20 cellular contexts compared by ENCODE assay signal in genomic region chr14:54804720-54805060, GRCh38.
DNase-seq lines count a peak whose midpoint lies in the region; ATAC-seq, FAIRE-seq and TF ChIP-seq lines count a peak whose summit lies in the region.
"Had no signal": no experiment of that assay in that cellular context is flagged by ENCODE, and none has a peak within 500 bp of the region (broad histone marks: within the 10 kb centered on the region; RNA-seq: fewer than 3 reads in every experiment).

No MANE protein-coding gene starts in this region.

- H3K79me2 ChIP-seq in astrocyte (ENCODE audit: insufficient read depth, low read length), result no peaks in the 10 kb centered on the region

- no peak overlapping the region for H3K27ac ChIP-seq in astrocyte (ENCODE audit: low read depth, low read length)
- H3K27ac ChIP-seq: HL-60, uterus had no signal

- H3K4me1 Mint-ChIP-seq in astrocyte (ENCODE audit: low read depth, unreplicated experiment), result no peaks in the 10 kb centered on the region

- H3K9ac ChIP-seq in astrocyte (ENCODE audit: low read length), result no peak overlapping the region

- H3K36me3 Mint-ChIP-seq in astrocyte (ENCODE audit: low read depth, unreplicated experiment), result peaks cover 4% of the 10 kb centered on the region
- H3K36me3 Mint-ChIP-seq: immature natural killer cell had no signal

- H3K27me3 ChIP-seq in astrocyte (ENCODE audit: insufficient read depth, low read length), result no peaks in the 10 kb centered on the region
- H3K27me3 ChIP-seq: BE2C, uterus had no signal

- no peak overlapping the region for H3K4me3 ChIP-seq in astrocyte (ENCODE audit: insufficient read depth, low read depth, low read length)
- H3K4me3 ChIP-seq: lung, uterus had no signal

- H3K4me1 ChIP-seq in astrocyte (ENCODE audit: insufficient read depth, low read length), result peaks cover 4% of the 10 kb centered on the region

- H3K9me3 ChIP-seq in astrocyte (ENCODE audit: insufficient read depth, low read depth, low read length), result no peaks in the 10 kb centered on the region
- H3K9me3 ChIP-seq: BE2C, uterus had no signal

- H4K20me1 ChIP-seq in astrocyte (ENCODE audit: insufficient read depth, low read length), result no peaks in the 10 kb centered on the region

- peak; percentile 50 for DNase-seq in DMS53 (lab: John Stamatoyannopoulos, UW)
- no peak for DNase-seq in DMS53 treated with DMSO at 0.1 percent for 48 hours (lab: John Stamatoyannopoulos, UW; ENCODE audit: unreplicated experiment)
- peak; percentile 65 for DNase-seq in NCI-H146 (lab: John Stamatoyannopoulos, UW)
- no peak for DNase-seq in astrocyte (ENCODE audit: low read depth)
- DNase-seq in islet precursor cell, result peak; percentile 70
- no peak for DNase-seq in HuH-7.5 (ENCODE audit: low spot score)
- DNase-seq: activated CD4-positive, alpha-beta T cell treated with anti-CD3 and anti-CD28 coated beads for 48 hours; activated gamma-delta T cell; amniotic stem cell; BE2C; effector CD4-positive, alpha-beta T cell; glutamatergic neuron; immature natural killer cell; NCI-H226; occipital lobe; uterus had no signal

- H3K4me3 Mint-ChIP-seq in astrocyte (ENCODE audit: unreplicated experiment), result no peak overlapping the region
- H3K4me3 Mint-ChIP-seq: immature natural killer cell had no signal

- no peak for TF ChIP-seq CTCF in astrocyte (IDR thresholded peaks at IDR 0.05; ENCODE audit: insufficient read depth, low read depth, low read length)

- ATAC-seq in HG02571 (IDR thresholded peaks at IDR 0.05; ENCODE audit: unreplicated experiment), result no peak
- ATAC-seq in HG02870 (IDR thresholded peaks at IDR 0.05; ENCODE audit: unreplicated experiment), result no peak

- H2AFZ ChIP-seq in astrocyte (ENCODE audit: low read depth, low read length), result no peak overlapping the region

- H3K4me2 ChIP-seq in astrocyte (ENCODE audit: low read length), result no peak overlapping the region

- H3K36me3 ChIP-seq in astrocyte (ENCODE audit: insufficient read depth, low read length), result no peaks in the 10 kb centered on the region
- H3K36me3 ChIP-seq: BE2C, uterus had no signal

- peaks cover 25% of the 10 kb centered on the region for H3K27me3 Mint-ChIP-seq in astrocyte (ENCODE audit: low read depth, unreplicated experiment)

- no peak for FAIRE-seq in astrocyte (lab: Jason Lieb, UNC)

- H3K9me3 Mint-ChIP-seq in astrocyte (ENCODE audit: unreplicated experiment), result peaks cover 11% of the 10 kb centered on the region
- H3K9me3 Mint-ChIP-seq: immature natural killer cell had no signal

- H3K27ac Mint-ChIP-seq in astrocyte (ENCODE audit: unreplicated experiment), result peak overlapping the region; percentile 34
- H3K27ac Mint-ChIP-seq: immature natural killer cell had no signal

Comparison
In these comparisons a context has a peak if more than half of its experiments do, and no peak if none do; other contexts are left out.
1. DNase-seq: peak in DMS53 (single experiment), NCI-H146 (single experiment) and islet precursor cell (single experiment); none in DMS53 treated with DMSO at 0.1 percent for 48 hours (single experiment), astrocyte (single experiment) and HuH-7.5 (single experiment).